ENCODE assay signal across 8 cellular contexts in the genomic region with DNA sequence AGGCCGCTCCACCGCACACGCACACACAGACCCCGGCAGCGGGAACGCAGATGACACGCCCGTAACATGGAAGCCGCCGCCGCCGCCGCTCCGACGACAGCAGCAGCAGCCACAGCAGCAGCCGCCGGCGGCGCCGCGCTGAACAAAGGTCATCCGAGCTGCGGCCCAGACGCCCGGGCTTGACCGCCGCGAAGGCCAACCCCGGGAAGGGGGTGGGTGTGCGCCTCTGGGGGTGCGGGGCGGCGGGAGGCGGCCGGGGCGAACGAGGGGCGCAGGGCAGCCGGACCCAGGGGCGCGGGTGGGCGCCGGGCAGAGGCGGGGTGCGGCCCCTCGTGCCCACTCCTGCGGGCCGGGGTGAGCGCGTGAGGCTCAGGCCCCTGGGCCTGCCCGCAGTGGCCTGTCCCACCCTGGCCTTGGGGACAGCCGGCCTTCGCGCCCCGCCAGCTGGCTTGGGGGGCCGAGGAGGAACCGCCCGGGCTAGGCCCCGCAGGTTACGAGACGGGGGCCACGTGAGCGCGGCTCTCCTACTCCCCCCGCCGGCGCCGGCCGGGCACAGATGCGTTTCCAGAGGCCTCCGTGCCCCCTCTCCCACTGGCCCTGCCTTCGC. TPM values are rescaled to one million over a fixed set of nuclear protein-coding genes. Genes with fewer than 3 reads are reported as not detected.
A peak's percentile ranks its signal among the peaks of the same experiment; 100 is the strongest.
DNase-seq lines count a peak whose midpoint lies in the region; ATAC-seq and TF ChIP-seq lines count a peak whose summit lies in the region.

No MANE protein-coding gene starts in this region.

- H3K27me3 Mint-ChIP-seq in activated T-cell treated with anti-CD3 and anti-CD28 coated beads, Interleukin-2, amount 50 U/mL, for 4 hours (ENCODE audit: low read depth) = peaks cover 51% of the 10 kb centered on the region
- peaks cover 7% of the 10 kb centered on the region for H3K27me3 Mint-ChIP-seq in neural progenitor cell (ENCODE audit: insufficient read depth, low read depth)

- H3F3A ChIP-seq in neural progenitor cell (ENCODE audit: low read depth) = peaks cover 78% of the 10 kb centered on the region

- H3K9me3 Mint-ChIP-seq in activated T-cell treated with anti-CD3 and anti-CD28 coated beads, Interleukin-2, amount 50 U/mL, for 4 hours = peaks cover 2% of the 10 kb centered on the region
- H3K9me3 Mint-ChIP-seq in neural progenitor cell = peaks cover 8% of the 10 kb centered on the region

- ATAC-seq in activated T-cell treated with anti-CD3 and anti-CD28 coated beads, Interleukin-2, amount 50 U/mL, for 4 hours = peak; percentile 69 to 74
- no peak for ATAC-seq in HG03565 (IDR thresholded peaks at IDR 0.05; ENCODE audit: unreplicated experiment)

- H3K27ac ChIP-seq in KMS-11 = peak overlapping the region; percentile 64
- peak overlapping the region; percentile 98 for H3K27ac ChIP-seq in neural progenitor cell

- H4K20me1 ChIP-seq in KMS-11 (ENCODE audit: insufficient read depth) = no peaks in the 10 kb centered on the region
- H4K20me1 ChIP-seq in neural progenitor cell (ENCODE audit: low read depth) = peaks cover 22% of the 10 kb centered on the region

- H3K27me3 ChIP-seq in KMS-11 (ENCODE audit: insufficient read depth, low read depth) = no peaks in the 10 kb centered on the region
- no peaks in the 10 kb centered on the region for H3K27me3 ChIP-seq in neural progenitor cell

- H3K79me2 ChIP-seq in KMS-11 (ENCODE audit: insufficient read depth, low read depth) = no peaks in the 10 kb centered on the region
- peaks cover 67% of the 10 kb centered on the region for H3K79me2 ChIP-seq in neural progenitor cell (ENCODE audit: low read depth)

- CTCF ChIA-PET in HEK293T (lab: Yijun Ruan, JAX) = no interaction called here

- POLR2A ChIA-PET in HEK293T (lab: Yijun Ruan, JAX) = no interaction called here

- no peak overlapping the region for H3K4me3 Mint-ChIP-seq in activated T-cell treated with anti-CD3 and anti-CD28 coated beads, Interleukin-2, amount 50 U/mL, for 4 hours
- peak overlapping the region; percentile 87 for H3K4me3 Mint-ChIP-seq in neural progenitor cell

- DNase-seq in NCI-H82 (lab: John Stamatoyannopoulos, UW) (peak; percentile 50), NCI-H82 treated with DMSO at 0.1 percent for 48 hours (lab: John Stamatoyannopoulos, UW; ENCODE audit: unreplicated experiment) (no peak), foreskin fibroblast (peak in 1 of 2 donors; percentile 72), neural progenitor cell (ENCODE audit: low spot score) (peak; percentile 87), HEK293T (ENCODE audit: extremely low spot score) (no peak)
- peak; percentile 12 for DNase-seq in activated T-cell treated with anti-CD3 and anti-CD28 coated beads, Interleukin-2, amount 50 U/mL, for 4 hours

- H3K4me3 ChIP-seq in KMS-11 (IDR thresholded peaks at IDR 0.05; ENCODE audit: insufficient read depth, low read depth, low read length) (no peak overlapping the region), foreskin fibroblast (ENCODE audit: low read depth in 1 of 2, low read length in 2 of 2) (peak overlapping the region; percentile 35 to 55), neural progenitor cell (peak overlapping the region; percentile 54)

- H2AFZ ChIP-seq in KMS-11 (ENCODE audit: low read depth) = peak overlapping the region; percentile 53; the same call in 1 of the 2 replicates
- H2AFZ ChIP-seq in neural progenitor cell (replicated peaks) = no peak overlapping the region

- peaks cover 5% of the 10 kb centered on the region for H3K36me3 Mint-ChIP-seq in activated T-cell treated with anti-CD3 and anti-CD28 coated beads, Interleukin-2, amount 50 U/mL, for 4 hours (ENCODE audit: insufficient read depth)
- H3K36me3 Mint-ChIP-seq in neural progenitor cell = peaks cover 35% of the 10 kb centered on the region

- H3K9me3 ChIP-seq in neural progenitor cell (ENCODE audit: low read depth) = peaks cover 7% of the 10 kb centered on the region

- H3K36me3 ChIP-seq in KMS-11 (ENCODE audit: insufficient read depth) = no peaks in the 10 kb centered on the region
- H3K36me3 ChIP-seq in neural progenitor cell = peaks cover 10% of the 10 kb centered on the region

- H3K4me2 ChIP-seq in KMS-11 (peak overlapping the region; percentile 19; the same call in 1 of the 2 replicates), neural progenitor cell (peak overlapping the region; percentile 81)

- H3K27ac Mint-ChIP-seq in neural progenitor cell = peak overlapping the region; percentile 67

- no peak for TF ChIP-seq CTCF in KMS-11 (conservative IDR thresholded peaks at IDR 0.05; ENCODE audit: low read depth, low read length)
- TF ChIP-seq CTCF in foreskin fibroblast (IDR thresholded peaks at IDR 0.05; ENCODE audit: low read depth, low read length) = no peak
- TF ChIP-seq CTCF in neural progenitor cell (IDR thresholded peaks at IDR 0.05) = no peak

- H3K4me1 Mint-ChIP-seq in activated T-cell treated with anti-CD3 and anti-CD28 coated beads, Interleukin-2, amount 50 U/mL, for 4 hours (ENCODE audit: low read depth) = peaks cover 11% of the 10 kb centered on the region
- H3K4me1 Mint-ChIP-seq in neural progenitor cell = peaks cover 85% of the 10 kb centered on the region

- H3K4me1 ChIP-seq in KMS-11 (ENCODE audit: low read depth, poor library complexity, severe bottlenecking) (peaks cover 34% of the 10 kb centered on the region), neural progenitor cell (peaks cover 81% of the 10 kb centered on the region)

- H3K9ac ChIP-seq in KMS-11 (peak overlapping the region; percentile 87), neural progenitor cell (peak overlapping the region; percentile 41)

TF ChIP-seq in HEK293T, 16 proteins besides CTCF, POLR2A, EP300 and RAD21:
- TF ChIP-seq BHLHE40 (IDR thresholded peaks at IDR 0.05; ENCODE audit: borderline replicate concordance) = no peak
- TF ChIP-seq FOXA1 (IDR thresholded peaks at IDR 0.05) = no peak
- no peak for TF ChIP-seq PKNOX1 (IDR thresholded peaks at IDR 0.05)
- no peak for TF ChIP-seq ARNT (IDR thresholded peaks at IDR 0.05)
TF ChIP-seq in HEK293T: peak in this region for 0.

RNA-seq across cellular contexts. Expression of gene ZNF532, which starts 1.0 kb away (rescaled TPM):
- 1 to 10 TPM; 4.3 to 6.1 (median 5.6) TPM for total RNA-seq in activated T-cell treated with anti-CD3 and anti-CD28 coated beads, Interleukin-2, amount 50 U/mL, for 4 hours
- total RNA-seq in neural progenitor cell (ENCODE audit: low replicate concordance) = 121 and 137 TPM in 2 replicates

Comparison
In these comparisons a context has a peak if more than half of its experiments do, and no peak if none do; other contexts are left out.
1. DNase-seq: peak in NCI-H82 (single experiment), activated T-cell treated with anti-CD3 and anti-CD28 coated beads, Interleukin-2, amount 50 U/mL, for 4 hours (single experiment) and neural progenitor cell (single experiment); none in NCI-H82 treated with DMSO at 0.1 percent for 48 hours (single experiment) and HEK293T (single experiment).
2. RNA of gene ZNF532, which starts 1.0 kb away (total RNA-seq): 121 to 137 TPM in neural progenitor cell; 4.3 to 6.1 TPM in activated T-cell treated with anti-CD3 and anti-CD28 coated beads, Interleukin-2, amount 50 U/mL, for 4 hours; every median in the first group is over 10 times any median in the second.